ENCODE assay signal across 1 cellular context in genomic region chr5:115557667-115558387, GRCh38.
TF ChIP-seq lines count a peak whose summit lies in the region.

No MANE protein-coding gene starts in this region.

TF ChIP-seq in HepG2, 621 proteins besides CTCF, POLR2A, EP300 and RAD21:
- TF ChIP-seq PREB (CRISPR knock-in tag; IDR thresholded peaks at IDR 0.05): no peak
- TF ChIP-seq SOX6 (IDR thresholded peaks at IDR 0.05): no peak
- TF ChIP-seq SOX6 (CRISPR knock-in tag; IDR thresholded peaks at IDR 0.05): peak; percentile 16; the same call in 1 of the 2 replicates
- no peak for TF ChIP-seq FOXP1 (IDR thresholded peaks at IDR 0.05)
- TF ChIP-seq FOXP1 (CRISPR knock-in tag; IDR thresholded peaks at IDR 0.05): 0 out of 2 replicates have a peak, but pooled peaks have one; percentile 20
- no peak for TF ChIP-seq ZMYM2 (CRISPR knock-in tag; IDR thresholded peaks at IDR 0.05)
TF ChIP-seq in HepG2: peak in this region for 2.
